ENCODE assay signal across 30 cellular contexts in the genomic region with DNA sequence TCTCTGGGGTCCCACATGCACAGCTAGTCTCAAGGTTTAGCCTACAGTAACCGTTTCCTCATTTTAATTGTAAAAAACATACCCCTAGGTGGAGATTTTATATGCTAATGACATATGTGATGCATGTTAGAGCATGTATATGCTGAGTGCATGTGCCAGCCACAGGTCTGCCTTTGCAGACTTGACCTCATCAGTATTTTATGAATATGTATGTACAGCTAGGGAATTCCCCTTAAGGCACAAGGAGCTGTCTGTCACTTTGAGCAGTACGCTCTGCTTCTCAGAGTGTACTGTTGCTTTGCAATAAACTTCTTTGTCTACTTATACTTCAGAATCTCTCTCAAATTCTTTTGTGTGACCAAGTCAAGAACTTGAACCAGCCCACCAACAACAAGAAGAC.
DNase-seq lines count a peak whose midpoint lies in the region; ATAC-seq and TF ChIP-seq lines count a peak whose summit lies in the region.
"Had no signal": no experiment of that assay in that cellular context is flagged by ENCODE, and none has a peak within 500 bp of the region (broad histone marks: within the 10 kb centered on the region; RNA-seq: fewer than 3 reads in every experiment).

No MANE protein-coding gene starts in this region.

- no peaks in the 10 kb centered on the region for H3K27me3 Mint-ChIP-seq in CD8-positive, alpha-beta memory T cell

- no peak for TF ChIP-seq CTCF in BE2C (IDR thresholded peaks at IDR 0.05; ENCODE audit: low read depth, low read length)
- no peak for TF ChIP-seq CTCF in uterus (IDR thresholded peaks at IDR 0.05)

- no peaks in the 10 kb centered on the region for H3K4me1 ChIP-seq in BE2C
- no peaks in the 10 kb centered on the region for H3K4me1 ChIP-seq in uterus
- H3K4me1 ChIP-seq in CD8-positive, alpha-beta memory T cell (ENCODE audit: insufficient read depth, low read length) = no peaks in the 10 kb centered on the region
- H3K4me1 ChIP-seq: body of pancreas, Caco-2, colonic mucosa, esophagus squamous epithelium, HAP-1, SJCRH30, upper lobe of right lung had no signal

- H3K4me1 Mint-ChIP-seq in CD8-positive, alpha-beta memory T cell = no peaks in the 10 kb centered on the region
- H3K4me1 Mint-ChIP-seq: T-cell had no signal

- POLR2A ChIA-PET in CD8-positive, alpha-beta memory T cell (lab: Charles Lee) = no interaction called here

- H3K27ac ChIP-seq in epithelial cell of prostate = no peak overlapping the region
- H3K27ac ChIP-seq in uterus = no peak overlapping the region
- no peak overlapping the region for H3K27ac ChIP-seq in CD8-positive, alpha-beta memory T cell (ENCODE audit: low read depth, low read length)
- H3K27ac ChIP-seq: body of pancreas, colonic mucosa, esophagus squamous epithelium, SJCRH30, upper lobe of right lung had no signal

- no peak for TF ChIP-seq POLR2A in uterus (IDR thresholded peaks at IDR 0.05)

- H3K36me3 ChIP-seq in BE2C (no peaks in the 10 kb centered on the region), uterus (no peaks in the 10 kb centered on the region)
- H3K36me3 ChIP-seq in CD8-positive, alpha-beta memory T cell (ENCODE audit: insufficient read depth, low read length) = no peaks in the 10 kb centered on the region
- H3K36me3 ChIP-seq: colonic mucosa, esophagus squamous epithelium, HAP-1, SJCRH30, upper lobe of right lung had no signal

- H3K9me3 ChIP-seq in BE2C = no peaks in the 10 kb centered on the region
- H3K9me3 ChIP-seq in uterus = no peaks in the 10 kb centered on the region
- H3K9me3 ChIP-seq in CD8-positive, alpha-beta memory T cell (ENCODE audit: low read length) = no peaks in the 10 kb centered on the region
- H3K9me3 ChIP-seq: body of pancreas, Caco-2, colonic mucosa, esophagus squamous epithelium, HAP-1, SJCRH30, upper lobe of right lung had no signal

- intact Hi-C loops in uterus (cut with DNase I; ENCODE audit: low total_unique reads) = no loop called here

- CTCF ChIA-PET in CD8-positive, alpha-beta memory T cell (lab: Charles Lee) = no interaction called here

- DNase-seq in epithelial cell of prostate (ENCODE audit: low read depth, low spot score) (peak; percentile 45), BE2C (no peak), uterus (no peak), RKO (ENCODE audit: low spot score) (no peak)
- no peak for DNase-seq in CD8-positive, alpha-beta memory T cell
- DNase-seq: activated gamma-delta T cell treated with Interleukin-2 at 50 U/mL for 16 hours; activated T-cell treated with anti-CD3 and anti-CD28 coated beads, Interleukin-2, amount 50 U/mL, for 1 hour; body of pancreas; Caco-2; colonic mucosa; DND-41; effector memory CD4-positive, alpha-beta T cell; esophagus squamous epithelium; left ventricle myocardium superior; natural killer cell; NCI-H1048; NCI-H1694 treated with DMSO at 0.1 percent for 48 hours; NCI-H2171; NCI-H510A treated with DMSO at 0.1 percent for 48 hours; NK-92 treated with Interleukin-12 subunit alpha and Interleukin-12 subunit beta, amount 100 ng/mL, for 24 hours; retina; SJCRH30; small intestine; T-cell; upper lobe of right lung had no signal

- ATAC-seq in GM18498 (IDR thresholded peaks at IDR 0.05; ENCODE audit: unreplicated experiment) (peak; percentile 42), GM19025 (IDR thresholded peaks at IDR 0.05; ENCODE audit: low read depth, unreplicated experiment) (peak; percentile 78), HG02885 (IDR thresholded peaks at IDR 0.05; ENCODE audit: poor library complexity, unreplicated experiment) (peak; percentile 46)
- ATAC-seq: body of pancreas, HepG2, left ventricle myocardium superior, natural killer cell, T-cell, upper lobe of right lung had no signal

- H3K9me3 Mint-ChIP-seq in CD8-positive, alpha-beta memory T cell = peaks cover 0 to 2% (median 0%) of the 10 kb centered on the region in 5 donors
- H3K9me3 Mint-ChIP-seq: natural killer cell, T-cell had no signal

- H3K27me3 ChIP-seq in BE2C = no peaks in the 10 kb centered on the region; the same call in 1 of the 2 replicates
- H3K27me3 ChIP-seq in uterus = no peaks in the 10 kb centered on the region
- no peaks in the 10 kb centered on the region for H3K27me3 ChIP-seq in CD8-positive, alpha-beta memory T cell (ENCODE audit: insufficient read depth, low read length, poor library complexity, severe bottlenecking)
- H3K27me3 ChIP-seq: body of pancreas, colonic mucosa, esophagus squamous epithelium, SJCRH30, upper lobe of right lung had no signal

- H3K4me3 Mint-ChIP-seq in CD8-positive, alpha-beta memory T cell = no peak overlapping the region
- H3K4me3 Mint-ChIP-seq: natural killer cell, T-cell had no signal

- H3K4me3 ChIP-seq in BE2C (ENCODE audit: low read depth, low read length) (no peak overlapping the region), uterus (no peak overlapping the region)
- H3K4me3 ChIP-seq in CD8-positive, alpha-beta memory T cell (ENCODE audit: low read length) = no peak overlapping the region
- H3K4me3 ChIP-seq: body of pancreas, colonic mucosa, esophagus squamous epithelium, HAP-1, SJCRH30, upper lobe of right lung had no signal

- H3K36me3 Mint-ChIP-seq in CD8-positive, alpha-beta memory T cell = no peaks in the 10 kb centered on the region
- H3K36me3 Mint-ChIP-seq: natural killer cell, T-cell had no signal

- no peak overlapping the region for H3K27ac Mint-ChIP-seq in CD8-positive, alpha-beta memory T cell
- H3K27ac Mint-ChIP-seq: natural killer cell, T-cell had no signal
